ENCODE assay signal across 33 cellular contexts in genomic region chr11:64502634-64503033, GRCh38. TPM values are rescaled to one million over a fixed set of nuclear protein-coding genes. Genes with fewer than 3 reads are reported as not detected.
"Had no signal": no experiment of that assay in that cellular context is flagged by ENCODE, and none has a peak within 500 bp of the region (broad histone marks: within the 10 kb centered on the region; RNA-seq: fewer than 3 reads in every experiment).

No MANE protein-coding gene starts in this region.

- H3K9me3 Mint-ChIP-seq: endodermal cell; natural killer cell treated with Interleukin-12 subunit alpha and Interleukin-12 subunit beta and Interleukin-15 and Interleukin-18, amount 100 ng/mL, for 72 hours; stimulated activated naive CD8-positive, alpha-beta T cell treated with anti-CD3 and anti-CD28 coated beads, Interleukin-15, Interleukin-2, amounts not matched to agents 100 ng/mL and 50 ng/mL, for 24 hours had no signal

- H3K36me3 ChIP-seq: breast epithelium, heart right ventricle, left lung, lower lobe of right lung, vagina had no signal

- H3K27me3 ChIP-seq: vagina had no signal

- H3K4me1 ChIP-seq: breast epithelium, foreskin keratinocyte, vagina had no signal

- DNase-seq: activated B cell treated with CpG ODN at 0.5 μM for 24 hours; activated CD4-positive, alpha-beta T cell treated with anti-CD3 and anti-CD28 coated beads, Interleukin-2, amount 50 U/mL, for 1 hour; activated CD8-positive, alpha-beta T cell treated with anti-CD3 and anti-CD28 coated beads for 36 hours; activated gamma-delta T cell treated with Interleukin-2 at 50 U/mL for 16 hours; activated naive CD8-positive, alpha-beta T cell treated with anti-CD3 and anti-CD28 coated beads, Interleukin-2, amount 50 U/mL, for 24 hours; activated T-cell treated with anti-CD3 and anti-CD28 coated beads, Interleukin-2, amount 50 U/mL, for 4 hours; central memory CD4-positive, alpha-beta T cell; endodermal cell; foreskin keratinocyte; heart right ventricle; kidney glomerular epithelial cell; lower lobe of right lung; mesendoderm; mucosa of descending colon; stimulated activated CD4-positive, alpha-beta T cell treated with anti-CD3 and anti-CD28 coated beads, Interleukin-12 subunit alpha, Interleukin-12 subunit beta, amount 100 ng/mL, for 4 hours; stimulated activated CD4-positive, alpha-beta T cell treated with anti-CD3 and anti-CD28 coated beads, Interleukin-4, amount 100 ng/mL, for 24 hours had no signal

- H3K36me3 Mint-ChIP-seq: natural killer cell treated with Interleukin-12 subunit alpha and Interleukin-12 subunit beta and Interleukin-15 and Interleukin-18, amount 100 ng/mL, for 72 hours; stimulated activated effector memory CD8-positive, alpha-beta T cell treated with anti-CD3 and anti-CD28 coated beads, Interleukin-12 subunit alpha, Interleukin-12 subunit beta, amount 100 ng/mL, for 72 hours; type B pancreatic cell had no signal

- H3K27ac ChIP-seq: breast epithelium, foreskin keratinocyte, heart right ventricle, left lung, lower lobe of right lung, skin epidermis, vagina had no signal

- H3K4me1 Mint-ChIP-seq: activated B cell treated with CpG ODN at 0.5 μM for 24 hours; activated naive CD4-positive, alpha-beta T cell treated with anti-CD3 and anti-CD28 coated beads, Interleukin-2, amount 50 U/mL, for 24 hours; activated naive CD8-positive, alpha-beta T cell treated with anti-CD3 and anti-CD28 coated beads, Interleukin-2, amount 50 U/mL, for 24 hours; activated T-helper 17 cell treated with anti-CD3 and anti-CD28 coated beads, Interleukin-2, amount 50 U/mL, for 72 hours; endodermal cell; stimulated activated effector memory CD8-positive, alpha-beta T cell treated with anti-CD3 and anti-CD28 coated beads, Interleukin-12 subunit alpha, Interleukin-12 subunit beta, amount 100 ng/mL, for 72 hours had no signal

- ATAC-seq: activated CD8-positive, alpha-beta T cell treated with anti-CD3 and anti-CD28 coated beads for 36 hours; activated naive CD8-positive, alpha-beta T cell treated with anti-CD3 and anti-CD28 coated beads, Interleukin-2, amount 50 U/mL, for 24 hours; activated T-cell treated with anti-CD3 and anti-CD28 coated beads, Interleukin-2, amount 50 U/mL, for 4 hours; activated T-helper 17 cell treated with anti-CD3 and anti-CD28 coated beads, Interleukin-2, amount 50 U/mL, for 72 hours; esophagus mucosa; foreskin keratinocyte; heart right ventricle; left lung; lower lobe of right lung; mucosa of descending colon; natural killer cell treated with Interleukin-12 subunit alpha and Interleukin-12 subunit beta and Interleukin-15 and Interleukin-18, amount 100 ng/mL, for 72 hours; sciatic nerve; stimulated activated effector memory CD8-positive, alpha-beta T cell treated with anti-CD3 and anti-CD28 coated beads, Interleukin-12 subunit alpha, Interleukin-12 subunit beta, amount 100 ng/mL, for 72 hours had no signal

- H3K27ac Mint-ChIP-seq: activated B cell treated with CpG ODN at 0.5 μM for 24 hours; activated CD8-positive, alpha-beta T cell treated with anti-CD3 and anti-CD28 coated beads for 36 hours; activated naive CD4-positive, alpha-beta T cell treated with anti-CD3 and anti-CD28 coated beads, Interleukin-2, amount 50 U/mL, for 24 hours; activated naive CD8-positive, alpha-beta T cell treated with anti-CD3 and anti-CD28 coated beads, Interleukin-2, amount 50 U/mL, for 24 hours; activated T-helper 17 cell treated with anti-CD3 and anti-CD28 coated beads, Interleukin-2, amount 50 U/mL, for 72 hours; endodermal cell; natural killer cell treated with Interleukin-12 subunit alpha and Interleukin-12 subunit beta and Interleukin-15 and Interleukin-18, amount 100 ng/mL, for 72 hours; stimulated activated effector memory CD8-positive, alpha-beta T cell treated with anti-CD3 and anti-CD28 coated beads, Interleukin-12 subunit alpha, Interleukin-12 subunit beta, amount 100 ng/mL, for 72 hours; stimulated activated naive CD8-positive, alpha-beta T cell treated with anti-CD3 and anti-CD28 coated beads, Interleukin-15, Interleukin-2, amounts not matched to agents 100 ng/mL and 50 ng/mL, for 24 hours; type B pancreatic cell had no signal

- H3K4me3 Mint-ChIP-seq: activated B cell treated with CpG ODN at 0.5 μM for 24 hours; activated CD8-positive, alpha-beta T cell treated with anti-CD3 and anti-CD28 coated beads for 36 hours; activated naive CD4-positive, alpha-beta T cell treated with anti-CD3 and anti-CD28 coated beads, Interleukin-2, amount 50 U/mL, for 24 hours; activated naive CD8-positive, alpha-beta T cell treated with anti-CD3 and anti-CD28 coated beads, Interleukin-2, amount 50 U/mL, for 24 hours; activated T-cell treated with anti-CD3 and anti-CD28 coated beads, Interleukin-2, amount 50 U/mL, for 4 hours; activated T-helper 17 cell treated with anti-CD3 and anti-CD28 coated beads, Interleukin-2, amount 50 U/mL, for 72 hours; endodermal cell; natural killer cell treated with Interleukin-12 subunit alpha and Interleukin-12 subunit beta and Interleukin-15 and Interleukin-18, amount 100 ng/mL, for 72 hours; stimulated activated effector memory CD8-positive, alpha-beta T cell treated with anti-CD3 and anti-CD28 coated beads, Interleukin-12 subunit alpha, Interleukin-12 subunit beta, amount 100 ng/mL, for 72 hours; stimulated activated naive CD8-positive, alpha-beta T cell treated with anti-CD3 and anti-CD28 coated beads, Interleukin-15, Interleukin-2, amounts not matched to agents 100 ng/mL and 50 ng/mL, for 24 hours; type B pancreatic cell had no signal

- H3K4me3 ChIP-seq: breast epithelium, heart right ventricle, left lung, lower lobe of right lung, mucosa of descending colon, skin epidermis, vagina had no signal

- H3K9me3 ChIP-seq: mucosa of descending colon, vagina had no signal

RNA-seq across cellular contexts. Expression of gene SLC22A11, which starts 53.1 kb away (rescaled TPM):
- total RNA-seq: activated B cell treated with CpG ODN at 0.5 μM for 24 hours; activated CD8-positive, alpha-beta T cell treated with anti-CD3 and anti-CD28 coated beads for 36 hours; activated T-cell treated with anti-CD3 and anti-CD28 coated beads, Interleukin-2, amount 50 U/mL, for 4 hours; activated T-helper 17 cell treated with anti-CD3 and anti-CD28 coated beads, Interleukin-2, amount 50 U/mL, for 72 hours; breast epithelium; endodermal cell; esophagus mucosa; foreskin keratinocyte; glomerular endothelial cell; heart right ventricle; left lung; lower lobe of right lung; myocyte; natural killer cell treated with Interleukin-12 subunit alpha and Interleukin-12 subunit beta and Interleukin-15 and Interleukin-18, amount 100 ng/mL, for 72 hours; osteocyte; renal cortical epithelial cell; sciatic nerve; subcutaneous adipose tissue had no signal
- polyA plus RNA-seq: foreskin keratinocyte, heart right ventricle had no signal
